37 cellular contexts compared by ENCODE assay signal in the genomic region with DNA sequence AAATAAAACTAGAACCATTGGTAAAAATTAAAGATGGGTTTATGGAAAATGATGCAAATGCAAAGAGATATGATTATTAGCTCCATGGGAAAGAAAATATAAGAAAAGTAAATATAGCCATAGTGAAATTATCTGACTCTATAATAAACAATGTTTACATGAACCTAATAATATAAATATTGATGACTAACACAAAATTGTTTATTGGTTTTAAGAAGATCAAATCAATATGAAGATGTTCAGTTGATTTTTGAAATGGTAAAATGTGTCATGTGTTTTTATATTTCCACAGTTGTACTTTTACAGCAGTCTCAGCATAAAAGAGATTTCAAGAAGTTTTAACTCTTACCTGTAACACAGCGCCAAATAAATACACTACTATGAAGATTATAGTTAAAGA.
"Had no signal": no experiment of that assay in that cellular context is flagged by ENCODE, and none has a peak within 500 bp of the region (broad histone marks: within the 10 kb centered on the region; RNA-seq: fewer than 3 reads in every experiment).

No MANE protein-coding gene starts in this region.

- ATAC-seq: activated CD8-positive, alpha-beta T cell treated with anti-CD3 and anti-CD28 coated beads for 36 hours; activated naive CD4-positive, alpha-beta T cell treated with anti-CD3 and anti-CD28 coated beads, Interleukin-2, amount 50 U/mL, for 72 hours; activated T-cell treated with anti-CD3 and anti-CD28 coated beads, Interleukin-2, amount 50 U/mL, for 4 hours; activated T-cell treated with anti-CD3 and anti-CD28 coated beads, Interleukin-2, amount 50 U/mL, for 72 hours; activated T-helper 17 cell treated with anti-CD3 and anti-CD28 coated beads, Interleukin-2, amount 50 U/mL, for 72 hours; body of pancreas had no signal

- H3K4me1 ChIP-seq: breast epithelium had no signal

- H3K36me3 Mint-ChIP-seq: activated CD4-positive, alpha-beta memory T cell treated with anti-CD3 and anti-CD28 coated beads for 36 hours; activated naive CD4-positive, alpha-beta T cell treated with anti-CD3 and anti-CD28 coated beads, Interleukin-2, amount 50 U/mL, for 72 hours; activated naive CD8-positive, alpha-beta T cell treated with anti-CD3 and anti-CD28 coated beads for 36 hours had no signal

- H3K4me3 Mint-ChIP-seq: activated B cell treated with CpG ODN at 0.5 μM for 24 hours; activated CD4-positive, alpha-beta memory T cell treated with anti-CD3 and anti-CD28 coated beads for 36 hours; activated CD4-positive, alpha-beta T cell treated with anti-CD3 and anti-CD28 coated beads, Interleukin-2, amount 10 ng/mL, durations not matched to agents 24 days and 14 days; activated CD8-positive, alpha-beta T cell treated with anti-CD3 and anti-CD28 coated beads for 36 hours; activated naive CD4-positive, alpha-beta T cell treated with anti-CD3 and anti-CD28 coated beads for 36 hours; activated naive CD8-positive, alpha-beta T cell treated with anti-CD3 and anti-CD28 coated beads for 36 hours; activated T-cell treated with anti-CD3 and anti-CD28 coated beads, Interleukin-2, amount 50 U/mL, for 4 hours; activated T-cell treated with anti-CD3 and anti-CD28 coated beads, Interleukin-2, amount 50 U/mL, for 72 hours; activated T-helper 1 cell treated with anti-CD3 and anti-CD28 coated beads, Interleukin-12 subunit alpha, Interleukin-12 subunit beta, Interleukin-2, Interleukin-4 antibody, amounts not matched to agents 30 ng/mL and 10 ng/mL and 1 ng/mL, durations not matched to agents 14 hours and 24 hours and 36 hours; activated T-helper 17 cell treated with anti-CD3 and anti-CD28 coated beads, Interleukin-2, amount 50 U/mL, for 72 hours; T-helper 1 cell treated with Interleukin-12 subunit alpha and Interleukin-12 subunit beta and Interleukin-4 antibody, amounts not matched to agents 30 μg/mL and 1 μg/mL, for 36 hours; T-helper 2 cell treated with Interferon-gamma antibody and Interleukin-4, amounts not matched to agents 5 μg/mL and 100 μg/mL, for 36 hours had no signal

- H3K9me3 ChIP-seq: adrenal gland, body of pancreas, breast epithelium had no signal

- H3K36me3 ChIP-seq: adrenal gland, brain microvascular endothelial cell, breast epithelium had no signal

- H3K27me3 ChIP-seq: adrenal gland, body of pancreas, brain microvascular endothelial cell, breast epithelium had no signal

- H3K27ac ChIP-seq: adrenal gland, body of pancreas, brain microvascular endothelial cell, breast epithelium, VCaP had no signal

- H3K27ac Mint-ChIP-seq: activated B cell treated with CpG ODN at 0.5 μM for 24 hours; activated CD4-positive, alpha-beta memory T cell treated with anti-CD3 and anti-CD28 coated beads for 36 hours; activated CD4-positive, alpha-beta T cell treated with anti-CD3 and anti-CD28 coated beads, Interleukin-2, amount 10 ng/mL, durations not matched to agents 24 days and 14 days; activated CD8-positive, alpha-beta T cell treated with anti-CD3 and anti-CD28 coated beads for 36 hours; activated naive CD4-positive, alpha-beta T cell treated with anti-CD3 and anti-CD28 coated beads for 36 hours; activated naive CD4-positive, alpha-beta T cell treated with anti-CD3 and anti-CD28 coated beads, Interleukin-2, amount 50 U/mL, for 72 hours; activated naive CD8-positive, alpha-beta T cell treated with anti-CD3 and anti-CD28 coated beads for 36 hours; activated T-cell treated with anti-CD3 and anti-CD28 coated beads, Interleukin-2, amount 50 U/mL, for 72 hours; activated T-helper 1 cell treated with anti-CD3 and anti-CD28 coated beads, Interleukin-12 subunit alpha, Interleukin-12 subunit beta, Interleukin-2, Interleukin-4 antibody, amounts not matched to agents 30 ng/mL and 10 ng/mL and 1 ng/mL, durations not matched to agents 14 hours and 24 hours and 36 hours; activated T-helper 17 cell treated with anti-CD3 and anti-CD28 coated beads, Interleukin-2, amount 50 U/mL, for 72 hours; T-helper 1 cell treated with Interleukin-12 subunit alpha and Interleukin-12 subunit beta and Interleukin-4 antibody, amounts not matched to agents 30 μg/mL and 1 μg/mL, for 36 hours; T-helper 2 cell treated with Interferon-gamma antibody and Interleukin-4, amounts not matched to agents 5 μg/mL and 100 μg/mL, for 36 hours had no signal

- H3K4me1 Mint-ChIP-seq: activated B cell treated with CpG ODN at 0.5 μM for 24 hours; activated CD4-positive, alpha-beta T cell treated with anti-CD3 and anti-CD28 coated beads, Interleukin-2, amount 10 ng/mL, durations not matched to agents 24 days and 14 days; activated naive CD8-positive, alpha-beta T cell treated with anti-CD3 and anti-CD28 coated beads for 36 hours; activated T-helper 17 cell treated with anti-CD3 and anti-CD28 coated beads, Interleukin-2, amount 50 U/mL, for 72 hours had no signal

- FAIRE-seq: astrocyte, TTC549 had no signal

- H3K9me3 Mint-ChIP-seq: activated B cell treated with CpG ODN at 0.5 μM for 24 hours; activated CD4-positive, alpha-beta memory T cell treated with anti-CD3 and anti-CD28 coated beads for 36 hours; activated CD4-positive, alpha-beta T cell treated with anti-CD3 and anti-CD28 coated beads, Interleukin-2, amount 10 ng/mL, durations not matched to agents 24 days and 14 days; activated CD8-positive, alpha-beta T cell treated with anti-CD3 and anti-CD28 coated beads for 36 hours; activated naive CD4-positive, alpha-beta T cell treated with anti-CD3 and anti-CD28 coated beads for 36 hours; activated naive CD4-positive, alpha-beta T cell treated with anti-CD3 and anti-CD28 coated beads, Interleukin-2, amount 50 U/mL, for 72 hours; activated naive CD8-positive, alpha-beta T cell treated with anti-CD3 and anti-CD28 coated beads for 36 hours; activated T-cell treated with anti-CD3 and anti-CD28 coated beads, Interleukin-2, amount 50 U/mL, for 4 hours; activated T-cell treated with anti-CD3 and anti-CD28 coated beads, Interleukin-2, amount 50 U/mL, for 72 hours; activated T-helper 1 cell treated with anti-CD3 and anti-CD28 coated beads, Interleukin-12 subunit alpha, Interleukin-12 subunit beta, Interleukin-2, Interleukin-4 antibody, amounts not matched to agents 30 ng/mL and 10 ng/mL and 1 ng/mL, durations not matched to agents 14 hours and 24 hours and 36 hours; activated T-helper 17 cell treated with anti-CD3 and anti-CD28 coated beads, Interleukin-2, amount 50 U/mL, for 72 hours; T-helper 1 cell treated with Interleukin-12 subunit alpha and Interleukin-12 subunit beta and Interleukin-4 antibody, amounts not matched to agents 30 μg/mL and 1 μg/mL, for 36 hours; T-helper 2 cell treated with Interferon-gamma antibody and Interleukin-4, amounts not matched to agents 5 μg/mL and 100 μg/mL, for 36 hours had no signal

- DNase-seq: activated B cell treated with CpG ODN at 0.5 μM for 24 hours; activated CD4-positive, alpha-beta memory T cell treated with anti-CD3 and anti-CD28 coated beads for 36 hours; activated CD4-positive, alpha-beta T cell treated with anti-CD3 and anti-CD28 coated beads for 4 hours; activated CD4-positive, alpha-beta T cell treated with anti-CD3 and anti-CD28 coated beads, Interleukin-2, amount 10 ng/mL, durations not matched to agents 24 days and 14 days; activated CD4-positive, alpha-beta T cell treated with anti-CD3 and anti-CD28 coated beads, Interleukin-2, amount 50 U/mL, for 1 hour; activated CD4-positive, alpha-beta T cell treated with anti-CD3 and anti-CD28 coated beads, Interleukin-2, amount 50 U/mL, for 4 hours; activated CD4-positive, CD25-positive, alpha-beta regulatory T cell treated with anti-CD3 and anti-CD28 coated beads, Interleukin-2, amount 50 U/mL, for 72 hours; activated CD8-positive, alpha-beta memory T cell treated with anti-CD3 and anti-CD28 coated beads, Interleukin-2, amount 50 U/mL, for 4 hours; activated CD8-positive, alpha-beta T cell treated with anti-CD3 and anti-CD28 coated beads for 36 hours; activated effector memory CD4-positive, alpha-beta T cell treated with anti-CD3 and anti-CD28 coated beads, Interleukin-2, amount 50 U/mL, for 16 hours; activated gamma-delta T cell treated with Interleukin-2 at 50 U/mL for 16 hours; activated naive CD4-positive, alpha-beta T cell; activated naive CD4-positive, alpha-beta T cell treated with anti-CD3 and anti-CD28 coated beads for 36 hours; activated naive CD4-positive, alpha-beta T cell treated with anti-CD3 and anti-CD28 coated beads, Interleukin-2, amount 50 U/mL, for 16 hours; activated naive CD8-positive, alpha-beta T cell treated with anti-CD3 and anti-CD28 coated beads for 36 hours; activated T-cell treated with anti-CD3 and anti-CD28 coated beads for 4 hours; activated T-cell treated with anti-CD3 and anti-CD28 coated beads, Interleukin-2, amount 50 U/mL, for 1 hour; activated T-cell treated with anti-CD3 and anti-CD28 coated beads, Interleukin-2, amount 50 U/mL, for 4 hours; activated T-cell treated with anti-CD3 and anti-CD28 coated beads, Interleukin-2, amount 50 U/mL, for 72 hours; adrenal gland; amniotic stem cell; aorta; body of pancreas; brain microvascular endothelial cell; central memory CD4-positive, alpha-beta T cell; T-helper 1 cell; T-helper 2 cell; T-helper 9 cell had no signal

- H3K4me3 ChIP-seq: adrenal gland, body of pancreas, breast epithelium had no signal

- H3K27me3 Mint-ChIP-seq: activated B cell treated with CpG ODN at 0.5 μM for 24 hours; activated CD4-positive, alpha-beta memory T cell treated with anti-CD3 and anti-CD28 coated beads for 36 hours; activated CD8-positive, alpha-beta T cell treated with anti-CD3 and anti-CD28 coated beads for 36 hours; activated T-helper 17 cell treated with anti-CD3 and anti-CD28 coated beads, Interleukin-2, amount 50 U/mL, for 72 hours had no signal
